In genomic region chr10:130117535-130117934, GRCh38 we compare ENCODE assay signal across 1 cellular context. TPM values are rescaled to one million over a fixed set of nuclear protein-coding genes. Genes with fewer than 3 reads are reported as not detected.
"Had no signal": no experiment of that assay in that cellular context is flagged by ENCODE, and none has a peak within 500 bp of the region (broad histone marks: within the 10 kb centered on the region; RNA-seq: fewer than 3 reads in every experiment).

No MANE protein-coding gene starts in this region.

RNA-seq across cellular contexts. Expression of gene C10orf143, which starts 6.9 kb away (rescaled TPM):
- total RNA-seq: HT-29 had no signal
